9 cellular contexts compared by ENCODE assay signal in the genomic region with DNA sequence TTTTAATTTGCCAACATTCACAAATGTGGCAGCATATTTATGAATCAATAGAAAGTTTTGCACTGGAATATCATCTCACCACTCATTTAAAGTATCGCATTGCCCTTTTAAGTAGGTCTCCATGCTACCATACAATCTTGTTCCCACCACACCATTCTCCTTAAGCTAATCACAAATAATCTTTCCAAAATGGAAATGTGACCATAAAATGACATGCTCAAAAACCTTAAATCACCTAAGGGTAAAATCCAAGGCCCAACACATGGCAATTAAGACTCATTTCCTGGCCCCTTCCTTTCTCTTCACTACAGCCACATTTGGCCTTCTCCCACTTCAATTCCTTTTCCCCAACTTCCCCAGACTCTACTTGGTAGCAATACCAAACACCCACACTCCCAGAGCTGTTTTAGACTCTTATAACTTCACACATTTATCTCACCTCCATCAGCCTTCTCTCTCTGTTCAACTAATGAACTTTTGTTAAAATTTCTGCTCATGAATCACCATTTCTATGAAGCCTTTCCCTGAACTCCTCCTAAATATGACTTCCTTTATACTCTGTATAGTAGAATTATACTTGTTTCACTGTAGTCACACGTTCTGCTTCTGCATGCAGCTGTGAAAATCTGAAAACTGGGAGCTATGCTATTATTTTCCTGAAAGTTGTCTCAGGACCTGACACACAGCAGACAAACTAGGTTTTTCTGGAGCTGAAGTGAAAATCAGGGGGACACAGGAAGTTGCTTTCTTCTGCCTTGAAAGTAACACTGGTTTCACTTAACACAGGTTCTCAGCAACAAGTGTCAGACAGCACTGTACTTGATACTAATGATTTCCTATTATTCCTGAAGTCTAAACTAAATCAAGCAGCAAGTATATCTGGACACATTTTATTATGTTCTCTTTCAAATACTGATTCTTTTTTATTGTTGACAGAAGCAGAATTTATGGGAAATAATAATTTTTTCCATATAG.
DNase-seq lines count a peak whose midpoint lies in the region; ATAC-seq and TF ChIP-seq lines count a peak whose summit lies in the region.
"Had no signal": no experiment of that assay in that cellular context is flagged by ENCODE, and none has a peak within 500 bp of the region (broad histone marks: within the 10 kb centered on the region; RNA-seq: fewer than 3 reads in every experiment).

No MANE protein-coding gene starts in this region.

- no peak overlapping the region for H2BK5ac ChIP-seq in mesendoderm (ENCODE audit: low read length)

- no peaks in the 10 kb centered on the region for H3K27me3 ChIP-seq in mesendoderm (ENCODE audit: insufficient read depth, low read length, poor library complexity)
- no peaks in the 10 kb centered on the region for H3K27me3 ChIP-seq in breast epithelium

- H3K4me1 ChIP-seq in mesendoderm (ENCODE audit: control insufficient read depth, low read depth, low read length) (no peaks in the 10 kb centered on the region), breast epithelium (no peaks in the 10 kb centered on the region)

- no peak overlapping the region for H3K4ac ChIP-seq in mesendoderm (ENCODE audit: low read depth, low read length)

- no peak for TF ChIP-seq CTCF in breast epithelium (IDR thresholded peaks at IDR 0.05)

- H3K18ac ChIP-seq in mesendoderm (ENCODE audit: low read length), result no peak overlapping the region

- no peak overlapping the region for H3K4me3 Mint-ChIP-seq in activated naive CD4-positive, alpha-beta T cell treated with anti-CD3 and anti-CD28 coated beads for 36 hours
- peak overlapping the region; percentile 54 for H3K4me3 Mint-ChIP-seq in stimulated activated naive CD8-positive, alpha-beta T cell treated with anti-CD3 and anti-CD28 coated beads, Interleukin-15, Interleukin-2, amounts not matched to agents 100 ng/mL and 50 ng/mL, for 24 hours

- H3K23ac ChIP-seq in mesendoderm (ENCODE audit: low read length), result no peak overlapping the region

- no peaks in the 10 kb centered on the region for H3K9me3 Mint-ChIP-seq in activated naive CD4-positive, alpha-beta T cell treated with anti-CD3 and anti-CD28 coated beads for 36 hours
- no peaks in the 10 kb centered on the region for H3K9me3 Mint-ChIP-seq in stimulated activated naive CD8-positive, alpha-beta T cell treated with anti-CD3 and anti-CD28 coated beads, Interleukin-15, Interleukin-2, amounts not matched to agents 100 ng/mL and 50 ng/mL, for 24 hours

- no peak overlapping the region for H2BK120ac ChIP-seq in mesendoderm (ENCODE audit: low read depth, low read length)

- no peak overlapping the region for H4K8ac ChIP-seq in mesendoderm (ENCODE audit: low read depth, low read length)

- H4K5ac ChIP-seq in mesendoderm (ENCODE audit: low read length), result no peak overlapping the region

- H3K27ac ChIP-seq in mesendoderm (ENCODE audit: low read depth, low read length) (no peak overlapping the region), breast epithelium (no peak overlapping the region)

- peaks cover under 1% of the 10 kb centered on the region for H3K36me3 Mint-ChIP-seq in activated naive CD4-positive, alpha-beta T cell treated with anti-CD3 and anti-CD28 coated beads for 36 hours (ENCODE audit: low read depth)
- peaks cover 9% of the 10 kb centered on the region for H3K36me3 Mint-ChIP-seq in stimulated activated naive CD8-positive, alpha-beta T cell treated with anti-CD3 and anti-CD28 coated beads, Interleukin-15, Interleukin-2, amounts not matched to agents 100 ng/mL and 50 ng/mL, for 24 hours (ENCODE audit: low read depth)

- H3K27ac Mint-ChIP-seq in activated naive CD4-positive, alpha-beta T cell treated with anti-CD3 and anti-CD28 coated beads for 36 hours, result peak overlapping the region; percentile 80
- H3K27ac Mint-ChIP-seq in stimulated activated naive CD8-positive, alpha-beta T cell treated with anti-CD3 and anti-CD28 coated beads, Interleukin-15, Interleukin-2, amounts not matched to agents 100 ng/mL and 50 ng/mL, for 24 hours, result peak overlapping the region; percentile 96

- no peak for TF ChIP-seq POLR2A in breast epithelium (IDR thresholded peaks at IDR 0.05)

- peaks cover 38% of the 10 kb centered on the region for H3K4me1 Mint-ChIP-seq in activated naive CD4-positive, alpha-beta T cell treated with anti-CD3 and anti-CD28 coated beads for 36 hours (ENCODE audit: low read depth)
- peaks cover 58% of the 10 kb centered on the region for H3K4me1 Mint-ChIP-seq in stimulated activated naive CD8-positive, alpha-beta T cell treated with anti-CD3 and anti-CD28 coated beads, Interleukin-15, Interleukin-2, amounts not matched to agents 100 ng/mL and 50 ng/mL, for 24 hours (ENCODE audit: low read depth)

- no peak overlapping the region for H3K56ac ChIP-seq in mesendoderm (ENCODE audit: low read length)

- DNase-seq in activated naive CD4-positive, alpha-beta T cell treated with anti-CD3 and anti-CD28 coated beads for 36 hours, result no peak
- no peak for DNase-seq in activated naive CD4-positive, alpha-beta T cell (lab: John Stamatoyannopoulos, UW)
- DNase-seq in OCI-M1 (lab: John Stamatoyannopoulos, UW) (peak; percentile 72), mesendoderm (no peak), breast epithelium (ENCODE audit: low spot score in 2 of 2) (no peak), Right ventricle myocardium inferior (ENCODE audit: missing footprints) (no peak)
- DNase-seq: NCI-H1092 had no signal

- H3K27me3 Mint-ChIP-seq in activated naive CD4-positive, alpha-beta T cell treated with anti-CD3 and anti-CD28 coated beads for 36 hours (ENCODE audit: low read depth), result no peaks in the 10 kb centered on the region
- H3K27me3 Mint-ChIP-seq in stimulated activated naive CD8-positive, alpha-beta T cell treated with anti-CD3 and anti-CD28 coated beads, Interleukin-15, Interleukin-2, amounts not matched to agents 100 ng/mL and 50 ng/mL, for 24 hours, result no peaks in the 10 kb centered on the region

- no peaks in the 10 kb centered on the region for H3K79me2 ChIP-seq in mesendoderm (ENCODE audit: control insufficient read depth, insufficient read depth, low read length)

- no peak overlapping the region for H2AK5ac ChIP-seq in mesendoderm (ENCODE audit: low read length)

- no peak overlapping the region for H3K4me2 ChIP-seq in mesendoderm (ENCODE audit: low read length)

- no peaks in the 10 kb centered on the region for H3K36me3 ChIP-seq in mesendoderm (ENCODE audit: control insufficient read depth, insufficient read depth, low read length)
- H3K36me3 ChIP-seq in breast epithelium, result no peaks in the 10 kb centered on the region

- no peak overlapping the region for H2BK15ac ChIP-seq in mesendoderm (replicated peaks; ENCODE audit: low read depth)

- CTCF ChIA-PET in activated naive CD4-positive, alpha-beta T cell treated with anti-CD3 and anti-CD28 coated beads for 36 hours (lab: Charles Lee), result interaction anchor here (0.8 kb wide), 1 partner anchor 633 kb away, joined by 3 read pairs; no protein-coding TSS in a partner anchor

- no peaks in the 10 kb centered on the region for H3K9me3 ChIP-seq in breast epithelium

- intact Hi-C loops in activated naive CD4-positive, alpha-beta T cell treated with anti-CD3 and anti-CD28 coated beads for 36 hours (cut with micrococcal nuclease), result loop anchor here (2.0 kb wide), 1 partner anchor 15 kb away; no protein-coding TSS in a partner anchor
- intact Hi-C loops in breast epithelium (cut with DNase I; ENCODE audit: low total_unique reads) (no loop called here), Right ventricle myocardium inferior (cut with DNase I) (loop anchor here (5.0 kb wide), 1 partner anchor 116 kb away; a partner anchor contains a TSS)

- ATAC-seq in HG02852 (IDR thresholded peaks at IDR 0.05; ENCODE audit: unreplicated experiment) (peak; percentile 61), Right ventricle myocardium inferior (no peak)

- WGBS in mesendoderm (ENCODE audit: extremely low coverage, insufficient coverage, low lambda C conversion rate), result no CpG with 5 or more reads among the region's 2 CpGs

- no peak overlapping the region for H3K4me3 ChIP-seq in mesendoderm (ENCODE audit: low read length)
- no peak overlapping the region for H3K4me3 ChIP-seq in breast epithelium

- no peaks in the 10 kb centered on the region for H3K79me1 ChIP-seq in mesendoderm (ENCODE audit: low read length)

- no peak overlapping the region for H3K9ac ChIP-seq in mesendoderm (ENCODE audit: low read length)
